23 cellular contexts compared by ENCODE assay signal in the genomic region with DNA sequence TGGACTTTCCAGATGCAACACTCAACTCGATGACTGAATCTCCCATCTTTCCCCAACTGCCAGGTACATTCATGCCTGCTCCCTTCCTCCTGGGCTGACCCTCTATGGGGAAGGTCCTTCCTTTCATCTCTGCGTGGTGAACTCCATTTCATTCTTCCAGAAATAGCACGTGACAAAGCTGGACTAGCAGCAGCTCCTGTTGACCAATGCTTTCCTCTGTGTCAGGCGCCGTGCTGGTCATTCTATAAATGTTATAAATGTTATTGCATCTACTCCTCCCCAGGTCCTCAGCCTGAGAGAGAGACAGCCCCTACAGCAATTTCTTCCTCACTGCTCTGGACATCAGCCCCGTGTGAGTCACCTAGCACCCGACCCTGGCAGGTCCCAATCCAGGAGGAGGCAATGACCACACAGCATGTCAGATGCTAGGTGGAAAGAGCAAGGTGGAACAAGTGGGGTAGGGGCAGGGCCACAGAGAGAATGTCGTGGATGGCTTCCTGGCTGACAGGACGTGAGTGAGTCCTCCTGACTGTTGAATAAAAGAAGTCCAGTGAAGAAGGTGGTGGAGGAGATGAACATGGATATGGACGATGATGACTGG.
"Had no signal": no experiment of that assay in that cellular context is flagged by ENCODE, and none has a peak within 500 bp of the region (broad histone marks: within the 10 kb centered on the region; RNA-seq: fewer than 3 reads in every experiment).

No MANE protein-coding gene starts in this region.

- H3K4me1 ChIP-seq: left lung, right lobe of liver, testis had no signal

- ATAC-seq: activated CD4-positive, alpha-beta T cell treated with anti-CD3 and anti-CD28 coated beads for 36 hours; left lung; right lobe of liver had no signal

- H3K27ac ChIP-seq: cardiac muscle cell, epithelial cell of prostate, left lung, right lobe of liver, testis had no signal

- H3K27me3 ChIP-seq: cardiac muscle cell, right lobe of liver, testis had no signal

- DNase-seq: activated B cell treated with CpG ODN at 0.5 μM for 24 hours; activated CD4-positive, alpha-beta T cell treated with anti-CD3 and anti-CD28 coated beads for 36 hours; activated CD4-positive, alpha-beta T cell treated with anti-CD3 and anti-CD28 coated beads, Interleukin-2, amount 50 U/mL, for 4 hours; activated CD8-positive, alpha-beta memory T cell treated with anti-CD3 and anti-CD28 coated beads for 24 hours; activated CD8-positive, alpha-beta memory T cell treated with anti-CD3 and anti-CD28 coated beads, Interleukin-2, amount 50 U/mL, for 48 hours; activated effector memory CD4-positive, alpha-beta T cell treated with Interleukin-2 at 50 U/mL for 16 hours; activated naive CD4-positive, alpha-beta T cell treated with anti-CD3 and anti-CD28 coated beads for 36 hours; activated naive CD8-positive, alpha-beta T cell treated with anti-CD3 and anti-CD28 coated beads, Interleukin-2, amount 10 ng/mL, durations not matched to agents 7 days and 5 days; activated T-cell treated with anti-CD3 and anti-CD28 coated beads, Interleukin-2, amount 50 U/mL, for 48 hours; amniotic stem cell; immature natural killer cell; left lung; nephron progenitor cell; nucleus accumbens; posterior cingulate gyrus; right lobe of liver; stimulated activated CD4-positive, alpha-beta T cell treated with anti-CD3 and anti-CD28 coated beads, Interleukin-4, amount 100 ng/mL, for 1 hour; stimulated activated naive CD4-positive, alpha-beta T cell; T1000; testis had no signal

- H3K36me3 ChIP-seq: cardiac muscle cell, left lung, right lobe of liver had no signal

- H3K9me3 ChIP-seq: left lung, right lobe of liver, testis had no signal

- H3K4me3 ChIP-seq: cardiac muscle cell, left lung, lung, right lobe of liver, testis had no signal
